In the genomic region with DNA sequence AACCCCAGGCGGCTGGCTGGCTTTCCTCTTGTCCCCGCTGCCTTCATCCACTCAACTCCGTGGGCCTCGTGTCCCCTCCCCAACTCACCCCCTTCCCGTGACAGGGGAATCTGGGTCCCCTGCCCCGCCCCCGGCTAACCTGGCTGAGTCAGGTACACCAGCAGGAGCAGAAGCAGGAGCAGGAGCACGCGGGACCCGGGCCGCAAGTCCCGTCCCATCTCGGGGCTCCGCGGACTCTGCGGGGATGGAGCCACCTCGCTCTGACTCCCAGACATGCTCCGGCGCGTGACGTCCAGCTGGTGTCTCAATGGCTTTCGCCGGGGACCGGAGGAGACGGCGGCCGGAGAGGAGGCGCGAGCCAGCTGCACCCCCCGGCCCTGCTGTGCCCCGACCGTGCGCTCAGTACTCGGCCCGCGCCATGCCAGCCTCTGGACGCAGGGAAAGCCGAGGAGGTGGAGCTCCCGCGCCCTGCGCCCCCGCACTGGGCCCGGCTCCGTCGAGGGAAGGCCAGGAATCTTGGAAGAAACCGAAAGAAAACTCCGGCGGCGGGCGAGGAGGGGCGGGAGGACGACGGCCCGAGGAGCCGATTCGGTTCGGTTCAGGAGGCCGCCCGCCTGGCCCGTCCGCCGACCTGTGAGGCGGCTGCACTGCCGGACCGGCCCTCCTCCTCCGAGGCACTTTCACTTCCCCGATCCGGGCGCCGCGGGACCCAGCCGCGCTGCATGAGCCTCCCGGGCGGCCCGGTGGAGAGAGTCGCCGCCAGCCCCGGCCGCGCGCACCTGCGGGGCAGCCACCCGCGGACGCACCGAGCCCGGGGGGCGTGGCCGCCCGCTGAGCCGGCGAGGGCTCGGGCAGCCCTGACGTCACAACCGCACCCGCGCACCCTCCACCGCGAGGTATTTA, we compare ENCODE assay signal across 8 cellular contexts. TPM values are rescaled to one million over a fixed set of nuclear protein-coding genes. Genes with fewer than 3 reads are reported as not detected.
A peak's percentile ranks its signal among the peaks of the same experiment; 100 is the strongest.
DNase-seq lines count a peak whose midpoint lies in the region; ATAC-seq and TF ChIP-seq lines count a peak whose summit lies in the region.

A gene with protein sequence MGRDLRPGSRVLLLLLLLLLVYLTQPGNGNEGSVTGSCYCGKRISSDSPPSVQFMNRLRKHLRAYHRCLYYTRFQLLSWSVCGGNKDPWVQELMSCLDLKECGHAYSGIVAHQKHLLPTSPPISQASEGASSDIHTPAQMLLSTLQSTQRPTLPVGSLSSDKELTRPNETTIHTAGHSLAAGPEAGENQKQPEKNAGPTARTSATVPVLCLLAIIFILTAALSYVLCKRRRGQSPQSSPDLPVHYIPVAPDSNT (minus strand): TSS at position 807 of the 903 bp plus-strand sequence. CDS start 589 bp downstream, at position 218.
A gene with protein sequence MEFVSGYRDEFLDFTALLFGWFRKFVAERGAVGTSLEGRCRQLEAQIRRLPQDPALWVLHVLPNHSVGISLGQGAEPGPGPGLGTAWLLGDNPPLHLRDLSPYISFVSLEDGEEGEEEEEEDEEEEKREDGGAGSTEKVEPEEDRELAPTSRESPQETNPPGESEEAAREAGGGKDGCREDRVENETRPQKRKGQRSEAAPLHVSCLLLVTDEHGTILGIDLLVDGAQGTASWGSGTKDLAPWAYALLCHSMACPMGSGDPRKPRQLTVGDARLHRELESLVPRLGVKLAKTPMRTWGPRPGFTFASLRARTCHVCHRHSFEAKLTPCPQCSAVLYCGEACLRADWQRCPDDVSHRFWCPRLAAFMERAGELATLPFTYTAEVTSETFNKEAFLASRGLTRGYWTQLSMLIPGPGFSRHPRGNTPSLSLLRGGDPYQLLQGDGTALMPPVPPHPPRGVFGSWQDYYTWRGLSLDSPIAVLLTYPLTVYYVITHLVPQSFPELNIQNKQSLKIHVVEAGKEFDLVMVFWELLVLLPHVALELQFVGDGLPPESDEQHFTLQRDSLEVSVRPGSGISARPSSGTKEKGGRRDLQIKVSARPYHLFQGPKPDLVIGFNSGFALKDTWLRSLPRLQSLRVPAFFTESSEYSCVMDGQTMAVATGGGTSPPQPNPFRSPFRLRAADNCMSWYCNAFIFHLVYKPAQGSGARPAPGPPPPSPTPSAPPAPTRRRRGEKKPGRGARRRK (plus strand): TSS at position 712 of the 903 bp plus-strand sequence. CDS start 716 bp downstream, outside the sequence.

- H3K9me3 ChIP-seq in Peyer's patch (no peaks in the 10 kb centered on the region), heart right ventricle (no peaks in the 10 kb centered on the region)

- peak within 1 kb of the TSS; percentile 55 to 83 (median 77) for H3K4me3 ChIP-seq in Peyer's patch
- peak within 1 kb of the TSS; percentile 50 to 95 (median 84) for H3K4me3 ChIP-seq in heart right ventricle

- H3K36me3 ChIP-seq in Peyer's patch = peaks cover 0 to 9% (median 0%) of the 10 kb centered on the region in 3 donors
- H3K36me3 ChIP-seq in heart right ventricle = peaks cover 0 to 10% (median 0%) of the 10 kb centered on the region in 9 donors

- 0 to 1% methylated on average over 94 to 100 of the region's 100 CpGs for WGBS in heart right ventricle, 2 donors

- H3K27ac ChIP-seq in Peyer's patch (peak within 1 kb of the TSS; percentile 61 to 83 (median 68)), heart right ventricle (peak within 1 kb of the TSS in 8 of 10 donors; percentile 1 to 82 (median 71))

- ATAC-seq in heart right ventricle = peak; percentile 52 to 76 (median 66)

- peak; percentile 64 for DNase-seq in 8988T
- DNase-seq in GM20000 (ENCODE audit: low spot score) = peak; percentile 92
- DNase-seq in Peyer's patch = peak; percentile 71 to 89 (median 85)
- DNase-seq in activated naive CD8-positive, alpha-beta T cell treated with anti-CD3 and anti-CD28 coated beads for 36 hours = peak; percentile 61
- peak; percentile 52 to 58 for DNase-seq in heart right ventricle
- peak in 7 of 10 donors; percentile 8 to 88 (median 27) for DNase-seq in posterior cingulate gyrus
- no peak for DNase-seq in hippocampal formation (lab: John Stamatoyannopoulos, UW)
- no peak for DNase-seq in SW 1271 (lab: John Stamatoyannopoulos, UW)

- peak within 1 kb of the TSS; percentile 73 for H3K4me3 Mint-ChIP-seq in activated naive CD8-positive, alpha-beta T cell treated with anti-CD3 and anti-CD28 coated beads for 36 hours

- H3K27me3 ChIP-seq in Peyer's patch (no peaks in the 10 kb centered on the region), heart right ventricle (peaks cover 0 to 41% (median 8%) of the 10 kb centered on the region in 7 donors)

- no peaks in the 10 kb centered on the region for H3K36me3 Mint-ChIP-seq in activated naive CD8-positive, alpha-beta T cell treated with anti-CD3 and anti-CD28 coated beads for 36 hours

- H3K4me1 Mint-ChIP-seq in activated naive CD8-positive, alpha-beta T cell treated with anti-CD3 and anti-CD28 coated beads for 36 hours = peaks cover 20% of the 10 kb centered on the region

- peak; percentile 41 to 59 for TF ChIP-seq POLR2A in Peyer's patch (IDR thresholded peaks at IDR 0.05)

- H3K27ac Mint-ChIP-seq in activated naive CD8-positive, alpha-beta T cell treated with anti-CD3 and anti-CD28 coated beads for 36 hours = peak within 1 kb of the TSS; percentile 48

- no peaks in the 10 kb centered on the region for H3K9me3 Mint-ChIP-seq in activated naive CD8-positive, alpha-beta T cell treated with anti-CD3 and anti-CD28 coated beads for 36 hours

- TF ChIP-seq CTCF in GM20000 (IDR thresholded peaks at IDR 0.05; ENCODE audit: extremely low read depth, missing control alignments) (no peak), Peyer's patch (IDR thresholded peaks at IDR 0.05) (no peak), heart right ventricle (IDR thresholded peaks at IDR 0.05) (no peak)

- H3K27me3 Mint-ChIP-seq in activated naive CD8-positive, alpha-beta T cell treated with anti-CD3 and anti-CD28 coated beads for 36 hours = peaks cover 21% of the 10 kb centered on the region

- intact Hi-C loops in heart right ventricle (cut with DNase I) = loop anchor here in 6 of 10 donors (5.0 to 10.0 kb wide), 5 partner anchors 43 to 148 kb away; partner anchors contain the start of genes GLTPD2 (in 3 of the 6) and VMO1 (in 3 of the 6)
- intact Hi-C loops in posterior cingulate gyrus (cut with DNase I) = no loop called here

- H3K4me1 ChIP-seq in Peyer's patch = peaks cover 0 to 4% (median 0%) of the 10 kb centered on the region in 4 donors
- peaks cover 2 to 48% (median 13%) of the 10 kb centered on the region in 9 donors for H3K4me1 ChIP-seq in heart right ventricle

RNA-seq across cellular contexts. Expression of the first gene that starts in this region (rescaled TPM):
- total RNA-seq in Peyer's patch (10 to 100 TPM; 24.8 to 33.1 (median 28.0) TPM), heart right ventricle (10 to 100 TPM in 1 of 10 donors, 1 to 10 TPM in 9; 2.8 to 29.6 (median 4.2) TPM)
- 1 to 10 TPM; 2.0 to 3.3 TPM for total RNA-seq in activated naive CD8-positive, alpha-beta T cell treated with anti-CD3 and anti-CD28 coated beads for 36 hours
- polyA plus RNA-seq in heart right ventricle = 1 to 10 TPM; 1.5 to 3.3 TPM

RNA-seq across cellular contexts. Expression of the second gene that starts in this region (rescaled TPM):
- total RNA-seq in Peyer's patch = 1 to 10 TPM in 3 of 4 donors, not detected in 1; 2.1 to 5.6 (median 4.0) TPM
- not detected for total RNA-seq in activated naive CD8-positive, alpha-beta T cell treated with anti-CD3 and anti-CD28 coated beads for 36 hours
- total RNA-seq in heart right ventricle = 1 to 10 TPM in 1 of 10 donors, under 1 TPM in 8, not detected in 1; 0.15 to 2.1 (median 0.38) TPM
- polyA plus RNA-seq in heart right ventricle = under 1 TPM; 0.20 to 0.22 TPM

Comparison
In these comparisons a context has a peak if more than half of its experiments do, and no peak if none do; other contexts are left out.
1. DNase-seq: peak in 8988T (single experiment), GM20000 (single experiment), Peyer's patch (3 of 3), activated naive CD8-positive, alpha-beta T cell treated with anti-CD3 and anti-CD28 coated beads for 36 hours (single experiment), heart right ventricle (2 of 2) and posterior cingulate gyrus (7 of 10); none in hippocampal formation (0 of 2) and SW 1271 (0 of 2).